In genomic region chr3:52146811-52147210, GRCh38 we compare ENCODE assay signal across 39 cellular contexts. TPM values are rescaled to one million over a fixed set of nuclear protein-coding genes. Genes with fewer than 3 reads are reported as not detected.
"Had no signal": no experiment of that assay in that cellular context is flagged by ENCODE, and none has a peak within 500 bp of the region (broad histone marks: within the 10 kb centered on the region; RNA-seq: fewer than 3 reads in every experiment).

No MANE protein-coding gene starts in this region.

- H3K27ac Mint-ChIP-seq: activated B cell treated with CpG ODN at 0.5 μM for 24 hours; activated CD4-positive, alpha-beta memory T cell treated with anti-CD3 and anti-CD28 coated beads for 36 hours; activated CD8-positive, alpha-beta memory T cell treated with anti-CD3 and anti-CD28 coated beads, Interleukin-2, amount 10 ng/mL, durations not matched to agents 7 days and 5 days; activated CD8-positive, alpha-beta T cell treated with anti-CD3 and anti-CD28 coated beads, Interleukin-2, amount 10 ng/mL, durations not matched to agents 7 days and 5 days; activated naive CD4-positive, alpha-beta T cell treated with anti-CD3 and anti-CD28 coated beads for 36 hours; activated naive CD4-positive, alpha-beta T cell treated with anti-CD3 and anti-CD28 coated beads, Interleukin-2, amount 50 U/mL, for 24 hours; activated naive CD8-positive, alpha-beta T cell treated with anti-CD3 and anti-CD28 coated beads for 36 hours; activated naive CD8-positive, alpha-beta T cell treated with anti-CD3 and anti-CD28 coated beads, Interleukin-2, amount 50 U/mL, for 24 hours; activated T-helper 1 cell treated with anti-CD3 and anti-CD28 coated beads, Interleukin-12 subunit alpha, Interleukin-12 subunit beta, Interleukin-2, Interleukin-4 antibody, amounts not matched to agents 30 ng/mL and 10 ng/mL and 1 ng/mL, durations not matched to agents 14 hours and 24 hours and 36 hours; activated T-helper 2 cell treated with anti-CD3 and anti-CD28 coated beads, Interferon-gamma antibody, Interleukin-2, Interleukin-4, amounts not matched to agents 10 μg/mL and 5 μg/mL and 100 μg/mL, durations not matched to agents 14 hours and 24 hours and 36 hours; brain; dendritic cell treated with granulocyte-macrophage colony-stimulating factor and Interleukin-4, amounts not matched to agents 40 ng/mL and 50 ng/mL, for 4 days; T-helper 17 cell; T-helper 2 cell treated with Interferon-gamma antibody and Interleukin-4, amounts not matched to agents 5 μg/mL and 100 μg/mL, for 36 hours had no signal

- H3K4me1 ChIP-seq: adrenal gland, ascending aorta, breast epithelium, foreskin keratinocyte had no signal

- DNase-seq: activated B cell treated with CpG ODN at 0.5 μM for 24 hours; activated CD4-positive, alpha-beta memory T cell treated with anti-CD3 and anti-CD28 coated beads for 36 hours; activated CD4-positive, alpha-beta T cell treated with anti-CD3 and anti-CD28 coated beads for 48 hours; activated CD8-positive, alpha-beta memory T cell treated with anti-CD3 and anti-CD28 coated beads, Interleukin-2, amount 10 ng/mL, durations not matched to agents 7 days and 5 days; activated CD8-positive, alpha-beta memory T cell treated with anti-CD3 and anti-CD28 coated beads, Interleukin-2, amount 50 U/mL, for 4 hours; activated CD8-positive, alpha-beta T cell treated with anti-CD3 and anti-CD28 coated beads, Interleukin-2, amount 10 ng/mL, durations not matched to agents 7 days and 5 days; activated effector memory CD4-positive, alpha-beta T cell treated with anti-CD3 and anti-CD28 coated beads, Interleukin-2, amount 50 U/mL, for 16 hours; activated naive CD4-positive, alpha-beta T cell treated with anti-CD3 and anti-CD28 coated beads for 36 hours; activated naive CD8-positive, alpha-beta T cell treated with anti-CD3 and anti-CD28 coated beads for 36 hours; activated naive CD8-positive, alpha-beta T cell treated with anti-CD3 and anti-CD28 coated beads, Interleukin-2, amount 50 U/mL, for 24 hours; activated T-cell treated with anti-CD3 and anti-CD28 coated beads, Interleukin-2, amount 50 U/mL, for 1 hour; activated T-cell treated with anti-CD3 and anti-CD28 coated beads, Interleukin-2, amount 50 U/mL, for 48 hours; adrenal gland; amygdala; central memory CD4-positive, alpha-beta T cell; cerebellar nuclear complex; dorsolateral prefrontal cortex; effector memory CD4-positive, alpha-beta T cell; erythroblast; foreskin keratinocyte; gastrocnemius medialis; glutamatergic neuron; heart left ventricle; T-helper 1 cell; T-helper 17 cell; T1000; WERI-Rb-1 had no signal

- H3K4me3 ChIP-seq: adrenal gland, ascending aorta, breast epithelium, cardiac muscle cell, coronary artery, dorsolateral prefrontal cortex, esophagus muscularis mucosa, gastrocnemius medialis, heart left ventricle had no signal

- H3K27me3 ChIP-seq: adrenal gland, ascending aorta, breast epithelium, cardiac muscle cell, dorsolateral prefrontal cortex, esophagus muscularis mucosa, foreskin keratinocyte, gastrocnemius medialis, heart left ventricle had no signal

- H3K36me3 ChIP-seq: adrenal gland, ascending aorta, breast epithelium, cardiac muscle cell, esophagus muscularis mucosa, gastrocnemius medialis had no signal

- H3K4me3 Mint-ChIP-seq: activated B cell treated with CpG ODN at 0.5 μM for 24 hours; activated CD4-positive, alpha-beta memory T cell treated with anti-CD3 and anti-CD28 coated beads for 36 hours; activated CD8-positive, alpha-beta memory T cell treated with anti-CD3 and anti-CD28 coated beads, Interleukin-2, amount 10 ng/mL, durations not matched to agents 7 days and 5 days; activated CD8-positive, alpha-beta T cell treated with anti-CD3 and anti-CD28 coated beads, Interleukin-2, amount 10 ng/mL, durations not matched to agents 7 days and 5 days; activated naive CD4-positive, alpha-beta T cell treated with anti-CD3 and anti-CD28 coated beads for 36 hours; activated naive CD4-positive, alpha-beta T cell treated with anti-CD3 and anti-CD28 coated beads, Interleukin-2, amount 50 U/mL, for 24 hours; activated naive CD8-positive, alpha-beta T cell treated with anti-CD3 and anti-CD28 coated beads for 36 hours; activated naive CD8-positive, alpha-beta T cell treated with anti-CD3 and anti-CD28 coated beads, Interleukin-2, amount 50 U/mL, for 24 hours; activated T-helper 1 cell treated with anti-CD3 and anti-CD28 coated beads, Interleukin-12 subunit alpha, Interleukin-12 subunit beta, Interleukin-2, Interleukin-4 antibody, amounts not matched to agents 30 ng/mL and 10 ng/mL and 1 ng/mL, durations not matched to agents 14 hours and 24 hours and 36 hours; brain; dendritic cell treated with granulocyte-macrophage colony-stimulating factor and Interleukin-4, amounts not matched to agents 40 ng/mL and 50 ng/mL, for 4 days; T-helper 17 cell; T-helper 2 cell treated with Interferon-gamma antibody and Interleukin-4, amounts not matched to agents 5 μg/mL and 100 μg/mL, for 36 hours had no signal

- H3K36me3 Mint-ChIP-seq: activated naive CD4-positive, alpha-beta T cell treated with anti-CD3 and anti-CD28 coated beads, Interleukin-2, amount 50 U/mL, for 24 hours; brain had no signal

- ATAC-seq: activated CD4-positive, CD25-positive, alpha-beta regulatory T cell treated with anti-CD3 and anti-CD28 coated beads, Interleukin-2, amount 50 U/mL, for 24 hours; activated CD8-positive, alpha-beta memory T cell treated with anti-CD3 and anti-CD28 coated beads, Interleukin-2, amount 10 ng/mL, durations not matched to agents 7 days and 5 days; activated CD8-positive, alpha-beta T cell treated with anti-CD3 and anti-CD28 coated beads, Interleukin-2, amount 10 ng/mL, durations not matched to agents 7 days and 5 days; activated naive CD8-positive, alpha-beta T cell treated with anti-CD3 and anti-CD28 coated beads, Interleukin-2, amount 50 U/mL, for 24 hours; foreskin keratinocyte; gastrocnemius medialis; heart left ventricle; T-helper 17 cell had no signal

- H3K27ac ChIP-seq: adrenal gland, ascending aorta, breast epithelium, cardiac muscle cell, coronary artery, dorsolateral prefrontal cortex, esophagus muscularis mucosa, foreskin keratinocyte, gastrocnemius medialis, heart left ventricle, WERI-Rb-1 had no signal

- H3K9me3 ChIP-seq: adrenal gland, ascending aorta, breast epithelium, esophagus muscularis mucosa, gastrocnemius medialis, heart left ventricle had no signal

- H3K27me3 Mint-ChIP-seq: activated B cell treated with CpG ODN at 0.5 μM for 24 hours; activated CD4-positive, alpha-beta memory T cell treated with anti-CD3 and anti-CD28 coated beads for 36 hours; activated CD8-positive, alpha-beta memory T cell treated with anti-CD3 and anti-CD28 coated beads, Interleukin-2, amount 10 ng/mL, durations not matched to agents 7 days and 5 days; activated naive CD4-positive, alpha-beta T cell treated with anti-CD3 and anti-CD28 coated beads, Interleukin-2, amount 50 U/mL, for 24 hours; activated naive CD8-positive, alpha-beta T cell treated with anti-CD3 and anti-CD28 coated beads for 36 hours; activated naive CD8-positive, alpha-beta T cell treated with anti-CD3 and anti-CD28 coated beads, Interleukin-2, amount 50 U/mL, for 24 hours; brain; dendritic cell treated with granulocyte-macrophage colony-stimulating factor and Interleukin-4, amounts not matched to agents 40 ng/mL and 50 ng/mL, for 4 days; T-helper 17 cell had no signal

- H3K9me3 Mint-ChIP-seq: activated B cell treated with CpG ODN at 0.5 μM for 24 hours; activated CD4-positive, alpha-beta memory T cell treated with anti-CD3 and anti-CD28 coated beads for 36 hours; activated naive CD4-positive, alpha-beta T cell treated with anti-CD3 and anti-CD28 coated beads for 36 hours; activated naive CD4-positive, alpha-beta T cell treated with anti-CD3 and anti-CD28 coated beads, Interleukin-2, amount 50 U/mL, for 24 hours; activated naive CD8-positive, alpha-beta T cell treated with anti-CD3 and anti-CD28 coated beads for 36 hours; activated naive CD8-positive, alpha-beta T cell treated with anti-CD3 and anti-CD28 coated beads, Interleukin-2, amount 50 U/mL, for 24 hours; activated T-helper 1 cell treated with anti-CD3 and anti-CD28 coated beads, Interleukin-12 subunit alpha, Interleukin-12 subunit beta, Interleukin-2, Interleukin-4 antibody, amounts not matched to agents 30 ng/mL and 10 ng/mL and 1 ng/mL, durations not matched to agents 14 hours and 24 hours and 36 hours; activated T-helper 2 cell treated with anti-CD3 and anti-CD28 coated beads, Interferon-gamma antibody, Interleukin-2, Interleukin-4, amounts not matched to agents 10 μg/mL and 5 μg/mL and 100 μg/mL, durations not matched to agents 14 hours and 24 hours and 36 hours; dendritic cell treated with granulocyte-macrophage colony-stimulating factor and Interleukin-4, amounts not matched to agents 40 ng/mL and 50 ng/mL, for 4 days; T-helper 2 cell treated with Interferon-gamma antibody and Interleukin-4, amounts not matched to agents 5 μg/mL and 100 μg/mL, for 36 hours had no signal

RNA-seq across cellular contexts. Expression of gene POC1A, which starts 7.4 kb away (rescaled TPM):
- total RNA-seq: ascending aorta had no signal
